Comparison of ENCODE assay signal across 21 cellular contexts in the genomic region with DNA sequence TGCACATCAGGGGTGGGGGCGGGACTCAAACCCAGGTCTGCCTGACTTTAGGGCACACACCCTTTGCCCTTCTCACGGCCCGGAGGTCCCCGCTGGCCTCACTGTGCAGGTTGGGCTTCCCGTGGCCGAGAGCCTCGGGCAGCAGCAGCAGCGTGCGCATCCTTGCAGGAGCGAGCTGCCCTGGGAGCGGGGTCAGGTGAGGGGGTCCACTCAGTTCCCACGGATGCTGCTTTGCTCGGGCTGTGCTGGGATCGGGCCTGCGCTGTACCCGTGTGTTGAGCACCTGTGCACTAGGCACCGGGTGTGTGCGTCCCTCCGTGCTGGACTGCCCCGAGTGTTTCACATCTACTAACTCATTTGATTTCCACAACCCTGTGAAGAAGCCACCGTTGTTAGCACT. TPM values are rescaled to one million over a fixed set of nuclear protein-coding genes. Genes with fewer than 3 reads are reported as not detected.
DNase-seq lines count a peak whose midpoint lies in the region; ATAC-seq and TF ChIP-seq lines count a peak whose summit lies in the region.
"Had no signal": no experiment of that assay in that cellular context is flagged by ENCODE, and none has a peak within 500 bp of the region (broad histone marks: within the 10 kb centered on the region; RNA-seq: fewer than 3 reads in every experiment).

No MANE protein-coding gene starts in this region.

- no peaks in the 10 kb centered on the region for H3K36me3 ChIP-seq in SK-N-SH (replicated peaks in 1 of 2; ENCODE audit: control insufficient read depth in 1 of 2, insufficient read depth in 2 of 2, low read length in 1 of 2)
- peaks cover 21 to 99% (median 43%) of the 10 kb centered on the region in 11 experiments; a peak in 21 of 22 replicates for H3K36me3 ChIP-seq in BLaER1 treated with 17β-estradiol and CSF1 and Interleukin-3, amounts not matched to agents 10 nM and 100 nM
- H3K36me3 ChIP-seq in right lobe of liver = peaks cover 0 to 11% (median 3%) of the 10 kb centered on the region in 4 donors
- H3K36me3 ChIP-seq: HAP-1 had no signal

- H3K4me3 Mint-ChIP-seq in stimulated activated effector memory CD8-positive, alpha-beta T cell treated with anti-CD3 and anti-CD28 coated beads, Interleukin-12 subunit alpha, Interleukin-12 subunit beta, amount 100 ng/mL, for 72 hours = no peak overlapping the region
- H3K4me3 Mint-ChIP-seq: CD14-positive monocyte; CD4-positive, alpha-beta memory T cell had no signal

- no peaks in the 10 kb centered on the region for H4K20me1 ChIP-seq in SK-N-SH (ENCODE audit: insufficient read depth)
- peaks cover 34 to 100% (median 84%) of the 10 kb centered on the region in 11 experiments for H4K20me1 ChIP-seq in BLaER1 treated with 17β-estradiol and CSF1 and Interleukin-3, amounts not matched to agents 10 nM and 100 nM

- no peaks in the 10 kb centered on the region for H3K79me2 ChIP-seq in SK-N-SH (ENCODE audit: insufficient read depth)

- H3K27ac ChIP-seq in SK-N-SH (ENCODE audit: low read depth in 2 of 2, low read length in 1 of 2) (no peak overlapping the region), right lobe of liver (no peak overlapping the region)
- H3K27ac ChIP-seq in BLaER1 treated with 17β-estradiol and CSF1 and Interleukin-3, amounts not matched to agents 10 nM and 100 nM = peak overlapping the region in 1 of 11 experiments; percentile 82; a peak in 1 of 22 replicates
- H3K27ac ChIP-seq: 22Rv1, A549, GM23248, HL-60 had no signal

- no peak overlapping the region for H3K4me2 ChIP-seq in SK-N-SH
- H3K4me2 ChIP-seq in BLaER1 treated with 17β-estradiol and CSF1 and Interleukin-3, amounts not matched to agents 10 nM and 100 nM = peak overlapping the region; percentile 82 to 97 (median 92); a peak in 17 of 22 replicates
- H3K4me2 ChIP-seq: A549 had no signal

- TF ChIP-seq RAD21 in SK-N-SH (IDR thresholded peaks at IDR 0.05; ENCODE audit: low read length) = no peak

- peaks cover 29% of the 10 kb centered on the region for H3K36me3 Mint-ChIP-seq in stimulated activated effector memory CD8-positive, alpha-beta T cell treated with anti-CD3 and anti-CD28 coated beads, Interleukin-12 subunit alpha, Interleukin-12 subunit beta, amount 100 ng/mL, for 72 hours
- H3K36me3 Mint-ChIP-seq: CD14-positive monocyte had no signal

- H3K27me3 ChIP-seq in SK-N-SH (ENCODE audit: insufficient read depth) = no peaks in the 10 kb centered on the region
- no peaks in the 10 kb centered on the region for H3K27me3 ChIP-seq in BLaER1 treated with 17β-estradiol and CSF1 and Interleukin-3, amounts not matched to agents 10 nM and 100 nM
- no peaks in the 10 kb centered on the region for H3K27me3 ChIP-seq in right lobe of liver

- H3K4me1 Mint-ChIP-seq in stimulated activated effector memory CD8-positive, alpha-beta T cell treated with anti-CD3 and anti-CD28 coated beads, Interleukin-12 subunit alpha, Interleukin-12 subunit beta, amount 100 ng/mL, for 72 hours = peaks cover 32% of the 10 kb centered on the region
- H3K4me1 Mint-ChIP-seq: CD4-positive, alpha-beta memory T cell had no signal

- CTCF ChIA-PET in SK-N-SH (lab: Yijun Ruan, JAX) = interaction anchor here (10.2 to 24.0 kb wide), 2 partner anchors 8 to 32 kb away, joined by 68 to 642 read pairs; partner anchors contain the start of gene PRR5

- H3K4me3 ChIP-seq in SK-N-SH (ENCODE audit: low read depth in 2 of 2, low read length in 1 of 2) = no peak overlapping the region
- H3K4me3 ChIP-seq in BLaER1 treated with 17β-estradiol and CSF1 and Interleukin-3, amounts not matched to agents 10 nM and 100 nM = no peak overlapping the region
- no peak overlapping the region for H3K4me3 ChIP-seq in right lobe of liver
- H3K4me3 ChIP-seq: A549, GM23248, HAP-1 had no signal

- TF ChIP-seq CTCF in SK-N-SH (IDR thresholded peaks at IDR 0.05) (no peak), right lobe of liver (IDR thresholded peaks at IDR 0.05) (no peak)

- TF ChIP-seq POLR2A in right lobe of liver (IDR thresholded peaks at IDR 0.05) = no peak

- POLR2A ChIA-PET in SK-N-SH (lab: Yijun Ruan, JAX) = no interaction called here

- H3K9ac ChIP-seq in SK-N-SH = no peak overlapping the region
- H3K9ac ChIP-seq in BLaER1 treated with 17β-estradiol and CSF1 and Interleukin-3, amounts not matched to agents 10 nM and 100 nM = peak overlapping the region in 4 of 11 experiments; percentile 45 to 77 (median 68); a peak in 5 of 22 replicates
- H3K9ac ChIP-seq: GM23248 had no signal

- H3K4me1 ChIP-seq in SK-N-SH (ENCODE audit: control insufficient read depth in 1 of 2, insufficient read depth in 2 of 2, low read depth in 1 of 2, low read length in 1 of 2) (peaks cover 0 to 19% of the 10 kb centered on the region in 2 experiments; a peak in 1 of 4 replicates), right lobe of liver (peaks cover 0 to 3% (median 0%) of the 10 kb centered on the region in 4 donors)
- H3K4me1 ChIP-seq in BLaER1 treated with 17β-estradiol and CSF1 and Interleukin-3, amounts not matched to agents 10 nM and 100 nM = peaks cover 37 to 64% (median 44%) of the 10 kb centered on the region in 10 experiments
- H3K4me1 ChIP-seq: A549, HAP-1 had no signal

- no peak for TF ChIP-seq EP300 in SK-N-SH (IDR thresholded peaks at IDR 0.05; ENCODE audit: borderline replicate concordance in 1 of 2, low read depth in 1 of 2, low read length in 1 of 2)

- intact Hi-C loops in right lobe of liver (cut with DNase I) = no loop called here

- no peaks in the 10 kb centered on the region for H3F3A ChIP-seq in SK-N-SH (replicated peaks; ENCODE audit: insufficient read depth)

- H2AFZ ChIP-seq in SK-N-SH (ENCODE audit: low read depth) = no peak overlapping the region
- H2AFZ ChIP-seq: GM23248 had no signal

- DNase-seq in SK-N-SH = peak; percentile 13
- peak; percentile 15 to 40 (median 37) for DNase-seq in right lobe of liver
- no peak for DNase-seq in stimulated activated effector memory CD8-positive, alpha-beta T cell treated with anti-CD3 and anti-CD28 coated beads, Interleukin-12 subunit alpha, Interleukin-12 subunit beta, amount 100 ng/mL, for 72 hours (ENCODE audit: low spot score in 2 of 2)
- DNase-seq in KG1 (lab: John Stamatoyannopoulos, UW) = no peak
- DNase-seq in hepatic stellate cell (ENCODE audit: low spot score) = no peak
- DNase-seq: AML-193; CD4-positive, alpha-beta memory T cell; DMS153; DMS79; GDM1; GM23248; IMR-90 had no signal

- H3K9me3 ChIP-seq in SK-N-SH (no peaks in the 10 kb centered on the region), right lobe of liver (no peaks in the 10 kb centered on the region)
- no peaks in the 10 kb centered on the region for H3K9me3 ChIP-seq in BLaER1 treated with 17β-estradiol and CSF1 and Interleukin-3, amounts not matched to agents 10 nM and 100 nM (replicated peaks in 1 of 11)
- H3K9me3 ChIP-seq: A549, HAP-1 had no signal

- no peaks in the 10 kb centered on the region for H3K9me3 Mint-ChIP-seq in stimulated activated effector memory CD8-positive, alpha-beta T cell treated with anti-CD3 and anti-CD28 coated beads, Interleukin-12 subunit alpha, Interleukin-12 subunit beta, amount 100 ng/mL, for 72 hours
- H3K9me3 Mint-ChIP-seq: CD4-positive, alpha-beta memory T cell had no signal

- 90% methylated on average over 3 of the region's 21 CpGs for WGBS in SK-N-SH (ENCODE audit: low lambda C conversion rate)
- no CpG with 5 or more reads among the region's 21 CpGs for WGBS in right lobe of liver (ENCODE audit: insufficient coverage, low coverage, low lambda C conversion rate, missing lambda C conversion rate)

- peak overlapping the region; percentile 67 for H3K27ac Mint-ChIP-seq in stimulated activated effector memory CD8-positive, alpha-beta T cell treated with anti-CD3 and anti-CD28 coated beads, Interleukin-12 subunit alpha, Interleukin-12 subunit beta, amount 100 ng/mL, for 72 hours

- H3K9me2 ChIP-seq in SK-N-SH = no peaks in the 10 kb centered on the region

- ATAC-seq in SK-N-SH treated with all-trans-retinoic acid at 6 μM for 48 hours = no peak
- ATAC-seq in right lobe of liver = no peak
- no peak for ATAC-seq in stimulated activated effector memory CD8-positive, alpha-beta T cell treated with anti-CD3 and anti-CD28 coated beads, Interleukin-12 subunit alpha, Interleukin-12 subunit beta, amount 100 ng/mL, for 72 hours
- ATAC-seq: A549 had no signal

TF ChIP-seq in SK-N-SH, 30 proteins besides CTCF, POLR2A, EP300 and RAD21 (continues in another document):
- TF ChIP-seq JUND (IDR thresholded peaks at IDR 0.05) (no peak), ELF1 (IDR thresholded peaks at IDR 0.05) (no peak), NRF1 (IDR thresholded peaks at IDR 0.05; ENCODE audit: low read depth, low read length) (no peak)
- TF ChIP-seq, protein P1, sequence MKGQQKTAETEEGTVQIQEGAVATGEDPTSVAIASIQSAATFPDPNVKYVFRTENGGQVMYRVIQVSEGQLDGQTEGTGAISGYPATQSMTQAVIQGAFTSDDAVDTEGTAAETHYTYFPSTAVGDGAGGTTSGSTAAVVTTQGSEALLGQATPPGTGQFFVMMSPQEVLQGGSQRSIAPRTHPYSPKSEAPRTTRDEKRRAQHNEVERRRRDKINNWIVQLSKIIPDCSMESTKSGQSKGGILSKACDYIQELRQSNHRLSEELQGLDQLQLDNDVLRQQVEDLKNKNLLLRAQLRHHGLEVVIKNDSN (IDR thresholded peaks at IDR 0.05; ENCODE audit: borderline replicate concordance, low read depth) = no peak

TF ChIP-seq in SK-N-SH treated with all-trans-retinoic acid at 6 μM for 48 hours, 23 proteins besides CTCF, POLR2A, EP300 and RAD21:
- TF ChIP-seq ZC3H10 (CRISPR knock-in tag; IDR thresholded peaks at IDR 0.05) (no peak), TOX (CRISPR knock-in tag; IDR thresholded peaks at IDR 0.05; ENCODE audit: borderline replicate concordance) (no peak), CSRNP3 (CRISPR knock-in tag; IDR thresholded peaks at IDR 0.05) (no peak)

RNA-seq across cellular contexts. Expression of gene PRR5, which starts 25.1 kb away (rescaled TPM):
- polyA plus RNA-seq in SK-N-SH (2012; rRNA removed) = 1.3 TPM in 2 replicates
- 0.86 and 1.4 TPM in 2 replicates for polyA plus RNA-seq in SK-N-SH (2012; cell fraction: cytosol; rRNA removed)
- polyA plus RNA-seq in SK-N-SH (2012; cell fraction: nucleus; rRNA removed) = 2.5 and 2.6 TPM in 2 replicates
- total RNA-seq in right lobe of liver = 10 to 100 TPM; 14.1 to 25.3 (median 20.2) TPM

RNA-seq across cellular contexts. Expression of gene ARHGAP8, which starts 25.2 kb away (rescaled TPM):
- polyA plus RNA-seq in SK-N-SH (2012; rRNA removed) = 0.05 and 0.08 TPM in 2 replicates
- 0.09 TPM in 1 of 2 replicates, not detected in the other for polyA plus RNA-seq in SK-N-SH (2012; cell fraction: cytosol; rRNA removed)
- 0.20 and 0.38 TPM in 2 replicates for polyA plus RNA-seq in SK-N-SH (2012; cell fraction: nucleus; rRNA removed)
- 1 to 10 TPM in 1 of 6 experiments, under 1 TPM in 4, not detected in 1; 0.49 to 1.0 (median 0.61) TPM for total RNA-seq in right lobe of liver
- total RNA-seq: H4, HT1080 had no signal
- polyA plus RNA-seq: CD14-positive monocyte; CD4-positive, alpha-beta memory T cell; GM23248 had no signal

Comparison
In these comparisons a context has a peak if more than half of its experiments do, and no peak if none do; other contexts are left out.
1. DNase-seq: peak in SK-N-SH (single experiment) and right lobe of liver (3 of 3); none in stimulated activated effector memory CD8-positive, alpha-beta T cell treated with anti-CD3 and anti-CD28 coated beads, Interleukin-12 subunit alpha, Interleukin-12 subunit beta, amount 100 ng/mL, for 72 hours (0 of 2), KG1 (single experiment) and hepatic stellate cell (single experiment).